Comparison of ENCODE assay signal across 21 cellular contexts in genomic region chr12:121845699-121846098, GRCh38. TPM values are rescaled to one million over a fixed set of nuclear protein-coding genes. Genes with fewer than 3 reads are reported as not detected.
A peak's percentile ranks its signal among the peaks of the same experiment; 100 is the strongest.
DNase-seq lines count a peak whose midpoint lies in the region; ATAC-seq and TF ChIP-seq lines count a peak whose summit lies in the region.
"Had no signal": no experiment of that assay in that cellular context is flagged by ENCODE, and none has a peak within 500 bp of the region (broad histone marks: within the 10 kb centered on the region; RNA-seq: fewer than 3 reads in every experiment).

No MANE protein-coding gene starts in this region.

- H3K79me2 ChIP-seq in OCI-LY1 (ENCODE audit: insufficient read depth, low read length) = no peaks in the 10 kb centered on the region

- no peak overlapping the region for H3K9ac ChIP-seq in OCI-LY1 (ENCODE audit: low read length)

- H3K9me3 ChIP-seq in OCI-LY1 (ENCODE audit: low read length) (no peaks in the 10 kb centered on the region), neutrophil (no peaks in the 10 kb centered on the region)
- H3K9me3 ChIP-seq: Peyer's patch, SJSA1 had no signal

- ATAC-seq in HG02870 (IDR thresholded peaks at IDR 0.05; ENCODE audit: unreplicated experiment) (no peak), left cardiac atrium (no peak)
- ATAC-seq: HCT116 had no signal

- H3K27ac ChIP-seq in HL-60 (replicated peaks) = peak overlapping the region; percentile 87
- peak overlapping the region; percentile 23 for H3K27ac ChIP-seq in OCI-LY1 (ENCODE audit: low read depth, low read length, poor library complexity, severe bottlenecking)
- peak overlapping the region; percentile 50 for H3K27ac ChIP-seq in neutrophil
- H3K27ac ChIP-seq: Peyer's patch, SJSA1 had no signal

- H3K4me2 ChIP-seq in OCI-LY1 (ENCODE audit: low read length) = no peak overlapping the region

- H3K36me3 ChIP-seq in OCI-LY1 (ENCODE audit: insufficient read depth, low read length) (no peaks in the 10 kb centered on the region), neutrophil (no peaks in the 10 kb centered on the region)
- H3K36me3 ChIP-seq: Peyer's patch, SJSA1 had no signal

- no peaks in the 10 kb centered on the region for H3F3A ChIP-seq in OCI-LY1 (ENCODE audit: insufficient read depth, low read length)

- TF ChIP-seq CTCF in HL-60 (IDR thresholded peaks at IDR 0.05; ENCODE audit: insufficient read depth, low read length) (no peak), OCI-LY1 (IDR thresholded peaks at IDR 0.05; ENCODE audit: low read length) (no peak), neutrophil (IDR thresholded peaks at IDR 0.05) (no peak)

- intact Hi-C loops in left cardiac atrium (cut with DNase I) = no loop called here

- peak; percentile 39 to 45 for DNase-seq in AML-193 (lab: John Stamatoyannopoulos, UW)
- DNase-seq in HL-60 (ENCODE audit: low read depth in 1 of 2, low spot score in 1 of 2) = peak in 1 of 2 experiments; percentile 66
- DNase-seq in left cardiac atrium = no peak
- no peak for DNase-seq in NCI-H345 treated with DMSO at 0.1 percent for 48 hours (lab: John Stamatoyannopoulos, UW; ENCODE audit: unreplicated experiment)
- DNase-seq: CD4-positive, alpha-beta memory T cell; DMS153; MM.1S; NCI-H1105 treated with DMSO at 0.1 percent for 48 hours; NCI-H2081; NCI-H2171; NCI-H345; NCI-H524 treated with DMSO at 0.1 percent for 48 hours; Peyer's patch; T-helper 1 cell had no signal

- peaks cover 17% of the 10 kb centered on the region for H3K4me1 ChIP-seq in OCI-LY1 (ENCODE audit: insufficient read depth, low read length, severe bottlenecking)
- H3K4me1 ChIP-seq in neutrophil (ENCODE audit: control insufficient read depth in 1 of 2, insufficient read depth in 1 of 2, low read depth in 1 of 2, low read length in 1 of 2) = peaks cover 19 to 21% of the 10 kb centered on the region in 2 experiments
- H3K4me1 ChIP-seq: Peyer's patch, SJSA1 had no signal

- no peaks in the 10 kb centered on the region for H3K9me2 ChIP-seq in OCI-LY1 (ENCODE audit: low read depth, low read length)

- H4K20me1 ChIP-seq in OCI-LY1 (ENCODE audit: insufficient read depth, low read length) = no peaks in the 10 kb centered on the region

- no peak overlapping the region for H3K4me3 ChIP-seq in HL-60 (replicated peaks; ENCODE audit: insufficient read depth, low read length)
- no peak overlapping the region for H3K4me3 ChIP-seq in OCI-LY1 (ENCODE audit: low read depth, low read length, poor library complexity, severe bottlenecking)
- H3K4me3 ChIP-seq in neutrophil (ENCODE audit: low read depth in 1 of 2, low read length in 1 of 2) = no peak overlapping the region
- H3K4me3 ChIP-seq: Peyer's patch, SJSA1 had no signal

- H2AFZ ChIP-seq in OCI-LY1 (ENCODE audit: low read length) = no peak overlapping the region

- no peaks in the 10 kb centered on the region for H3K27me3 ChIP-seq in HL-60 (ENCODE audit: insufficient read depth, poor library complexity, severe bottlenecking)
- H3K27me3 ChIP-seq in OCI-LY1 (ENCODE audit: insufficient read depth, low read length) = no peaks in the 10 kb centered on the region
- no peaks in the 10 kb centered on the region for H3K27me3 ChIP-seq in neutrophil
- H3K27me3 ChIP-seq: Peyer's patch, SJSA1 had no signal

RNA-seq across cellular contexts. Expression of gene HPD, which starts 13.0 kb away (rescaled TPM):
- total RNA-seq in left cardiac atrium = 1 to 10 TPM; 1.8 to 2.9 TPM
- total RNA-seq: A673; CD4-positive, alpha-beta memory T cell; Daoy; Peyer's patch had no signal

RNA-seq across cellular contexts. Expression of gene SETD1B, which starts 41.9 kb away (rescaled TPM):
- total RNA-seq in left cardiac atrium = 10 to 100 TPM in 1 of 2 donors, 1 to 10 TPM in 1; 9.3 to 11.9 TPM

RNA-seq across cellular contexts. Expression of gene PSMD9, which starts 42.9 kb away (rescaled TPM):
- total RNA-seq in left cardiac atrium = 10 to 100 TPM; 33.2 to 34.1 TPM

RNA-seq across cellular contexts. Expression of gene RHOF, which starts 52.2 kb away (rescaled TPM):
- total RNA-seq in left cardiac atrium = 10 to 100 TPM; 14.7 to 25.1 TPM

Comparison
In these comparisons a context has a peak if more than half of its experiments do, and no peak if none do; other contexts are left out.
1. DNase-seq: peak in AML-193 (2 of 2); none in left cardiac atrium (single experiment) and NCI-H345 treated with DMSO at 0.1 percent for 48 hours (single experiment).
2. H3K27ac ChIP-seq: peak in every context shown above with its lines; median percentile 87 in HL-60; 50 in neutrophil; 23 in OCI-LY1.